ENCODE assay signal across 9 cellular contexts in genomic region chr14:88554458-88555286, GRCh38. TPM values are rescaled to one million over a fixed set of nuclear protein-coding genes. Genes with fewer than 3 reads are reported as not detected.
A peak's percentile ranks its signal among the peaks of the same experiment; 100 is the strongest.
DNase-seq lines count a peak whose midpoint lies in the region; ATAC-seq and TF ChIP-seq lines count a peak whose summit lies in the region.
"Had no signal": no experiment of that assay in that cellular context is flagged by ENCODE, and none has a peak within 500 bp of the region (broad histone marks: within the 10 kb centered on the region; RNA-seq: fewer than 3 reads in every experiment).

PTPN21 (minus strand) TSS chr14:88555007; CDS start chr14:88550417, 4,590 bp downstream.

- H3K27me3 Mint-ChIP-seq in CD14-positive monocyte (ENCODE audit: low read depth in 3 of 3) = peaks cover 65 to 82% (median 78%) of the 10 kb centered on the region in 3 donors

- 0 to 1% (median 0%) methylated on average over 15 to 103 of the region's 103 CpGs for WGBS in heart left ventricle, 4 donors

- no peak within 1 kb of the TSS for H3K27ac Mint-ChIP-seq in CD14-positive monocyte

- intact Hi-C loops in CD14-positive monocyte (cut with micrococcal nuclease) = no loop called here
- intact Hi-C loops in heart left ventricle (cut with DNase I) = loop anchor here in 4 of 10 donors (2.0 to 10.0 kb wide), 5 partner anchors 62 to 610 kb away; partner anchors contain the start of genes SPATA7 (in 2 of the 4) and GALC (in 1 of the 4)

- peak within 1 kb of the TSS; percentile 93 for H3K4me2 ChIP-seq in osteoblast (ENCODE audit: insufficient read depth, low read length)

- peaks cover 40% of the 10 kb centered on the region for H3K79me2 ChIP-seq in osteoblast (ENCODE audit: insufficient read depth, low read length)

- H3K27me3 ChIP-seq in heart left ventricle = peaks cover 0 to 65% (median 0%) of the 10 kb centered on the region in 9 donors
- no peaks in the 10 kb centered on the region for H3K27me3 ChIP-seq in osteoblast (ENCODE audit: insufficient read depth, low read length)

- H4K20me1 ChIP-seq in osteoblast (ENCODE audit: insufficient read depth, low read length) = no peaks in the 10 kb centered on the region

- H3K4me1 ChIP-seq in heart left ventricle = peaks cover 11 to 54% (median 43%) of the 10 kb centered on the region in 12 donors
- peaks cover 48% of the 10 kb centered on the region for H3K4me1 ChIP-seq in osteoblast (ENCODE audit: insufficient read depth, low read length)

- peak within 1 kb of the TSS; percentile 52 to 95 (median 81) for H3K4me3 ChIP-seq in heart left ventricle
- peak within 1 kb of the TSS; percentile 83 for H3K4me3 ChIP-seq in osteoblast (ENCODE audit: insufficient read depth, low read length)

- H3K4me3 Mint-ChIP-seq in CD14-positive monocyte = peak within 1 kb of the TSS; percentile 76 to 88

- ATAC-seq in GM19035 (IDR thresholded peaks at IDR 0.05; ENCODE audit: unreplicated experiment) (peak; percentile 52), heart left ventricle (peak; percentile 65 to 92 (median 87)), GM21825 (IDR thresholded peaks at IDR 0.05; ENCODE audit: unreplicated experiment) (no peak)

- peaks cover 0 to 12% (median 5%) of the 10 kb centered on the region in 7 donors for H3K9me3 Mint-ChIP-seq in CD14-positive monocyte

- H3K9me3 ChIP-seq in heart left ventricle (no peaks in the 10 kb centered on the region), osteoblast (ENCODE audit: low read depth, low read length) (no peaks in the 10 kb centered on the region)

- peak within 1 kb of the TSS; percentile 81 for H2AFZ ChIP-seq in osteoblast (ENCODE audit: low read length)

- TF ChIP-seq CTCF in CD14-positive monocyte (IDR thresholded peaks at IDR 0.05) (no peak), heart left ventricle (IDR thresholded peaks at IDR 0.05) (peak in 2 of 12 donors; percentile 5 to 14), osteoblast (IDR thresholded peaks at IDR 0.05; ENCODE audit: extremely low read depth, low read depth, low read length) (no peak)

- peak in 1 of 2 donors; percentile 66 for TF ChIP-seq POLR2A in heart left ventricle (IDR thresholded peaks at IDR 0.05)

- peaks cover 21% of the 10 kb centered on the region for H3K4me1 Mint-ChIP-seq in CD14-positive monocyte

- peaks cover 0 to 2% of the 10 kb centered on the region in 2 donors for H3K36me3 Mint-ChIP-seq in CD14-positive monocyte

- peak within 1 kb of the TSS; percentile 81 to 96 (median 92) for H3K27ac ChIP-seq in heart left ventricle
- H3K27ac ChIP-seq in osteoblast (ENCODE audit: low read depth, low read length) = peak within 1 kb of the TSS; percentile 52

- peaks cover 0 to 10% (median 3%) of the 10 kb centered on the region in 9 donors for H3K36me3 ChIP-seq in heart left ventricle
- peaks cover 3% of the 10 kb centered on the region for H3K36me3 ChIP-seq in osteoblast (ENCODE audit: insufficient read depth, low read length)

- DNase-seq in CD14-positive monocyte (ENCODE audit: low spot score) (no peak), NCI-H1930 (lab: John Stamatoyannopoulos, UW) (peak; percentile 15 to 21), anterior cingulate cortex (lab: John Stamatoyannopoulos, UW) (peak in 46 of 58 donors; percentile 2 to 74 (median 38)), heart left ventricle (peak; percentile 85 to 89 (median 87)), osteoblast (ENCODE audit: insufficient read length, low spot score, missing footprints) (peak; percentile 98), NOMO-1 treated with DMSO at 0.1 percent for 48 hours (lab: John Stamatoyannopoulos, UW; ENCODE audit: unreplicated experiment) (no peak)

RNA-seq across cellular contexts. Expression of gene PTPN21, which starts in this region (rescaled TPM):
- not detected for polyA plus RNA-seq in CD14-positive monocyte
- total RNA-seq in heart left ventricle = 10 to 100 TPM; 21.1 to 68.3 (median 34.2) TPM
- polyA plus RNA-seq in heart left ventricle = 10 to 100 TPM in 1 of 2 donors, 1 to 10 TPM in 1; 9.4 to 12.2 TPM
- 17.4 and 18.0 TPM in 2 replicates for total RNA-seq in osteoblast
- total RNA-seq: T-helper 1 cell treated with Interleukin-12 subunit alpha and Interleukin-12 subunit beta and Interleukin-4 antibody, amounts not matched to agents 30 ng/mL and 1 ng/mL, for 36 hours had no signal

Comparison
In these comparisons a context has a peak if more than half of its experiments do, and no peak if none do; other contexts are left out.
1. RNA of gene PTPN21 (polyA plus RNA-seq): 9.4 to 12.2 TPM in heart left ventricle; not detected in CD14-positive monocyte; every median in the first group is over 10 times any median in the second.
2. DNase-seq: peak in NCI-H1930 (2 of 2), anterior cingulate cortex (46 of 58), heart left ventricle (5 of 5) and osteoblast (single experiment); none in CD14-positive monocyte (single experiment) and NOMO-1 treated with DMSO at 0.1 percent for 48 hours (single experiment).